In genomic region chr11:134139303-134139872, GRCh38 we compare ENCODE assay signal across 9 cellular contexts.
DNase-seq lines count a peak whose midpoint lies in the region; ATAC-seq and TF ChIP-seq lines count a peak whose summit lies in the region.
"Had no signal": no experiment of that assay in that cellular context is flagged by ENCODE, and none has a peak within 500 bp of the region (broad histone marks: within the 10 kb centered on the region; RNA-seq: fewer than 3 reads in every experiment).

No MANE protein-coding gene starts in this region.

- H4K91ac ChIP-seq in IMR-90 (ENCODE audit: insufficient read depth, low read depth, low read length) = no peak overlapping the region

- BruUV-seq in IMR-90 (replicated peaks; lab: Mats Ljungman, UMichigan) (no TSS peak), PC-9 (replicated peaks; lab: Mats Ljungman, UMichigan) (no TSS peak)

- H3K9me3 ChIP-seq in IMR-90 (ENCODE audit: control insufficient read depth, insufficient read depth, low read length) (no peaks in the 10 kb centered on the region), iPS-15b (ENCODE audit: control insufficient read depth, insufficient read depth, low read length) (peaks cover 8% of the 10 kb centered on the region), PC-9 (ENCODE audit: insufficient read depth, low read depth) (no peaks in the 10 kb centered on the region)

- H3K36me3 ChIP-seq in IMR-90 (ENCODE audit: control insufficient read depth, insufficient read depth, low read length) (peaks cover 6% of the 10 kb centered on the region), iPS-15b (ENCODE audit: control insufficient read depth, insufficient read depth, low read length) (peaks cover 3% of the 10 kb centered on the region), PC-9 (ENCODE audit: low read depth) (no peaks in the 10 kb centered on the region)

- H3K23ac ChIP-seq in IMR-90 (ENCODE audit: low read depth, low read length) = no peak overlapping the region

- no peak for DNase-seq in IMR-90
- DNase-seq in stimulated activated effector memory CD8-positive, alpha-beta T cell treated with anti-CD3 and anti-CD28 coated beads, Interleukin-12 subunit alpha, Interleukin-12 subunit beta, amount 100 ng/mL, for 72 hours (ENCODE audit: low spot score in 2 of 2) = no peak
- DNase-seq in activated T-cell treated with anti-CD3 and anti-CD28 coated beads, Interleukin-2, amount 50 U/mL, for 48 hours = no peak
- DNase-seq in DMS 273 treated with DMSO at 0.1 percent for 48 hours (lab: John Stamatoyannopoulos, UW) = no peak
- no peak for DNase-seq in PC-9

- H3K4me3 ChIP-seq in IMR-90 (ENCODE audit: insufficient read depth, low read depth, low read length) = no peak overlapping the region
- no peak overlapping the region for H3K4me3 ChIP-seq in iPS-15b (ENCODE audit: low read depth, low read length)
- H3K4me3 ChIP-seq in PC-9 = no peak overlapping the region

- H2BK20ac ChIP-seq in IMR-90 (ENCODE audit: low read depth, low read length) = no peak overlapping the region

- H3K27ac Mint-ChIP-seq in brain = peak overlapping the region; percentile 14 to 88 (median 60)
- H3K27ac Mint-ChIP-seq in stimulated activated effector memory CD8-positive, alpha-beta T cell treated with anti-CD3 and anti-CD28 coated beads, Interleukin-12 subunit alpha, Interleukin-12 subunit beta, amount 100 ng/mL, for 72 hours = peak overlapping the region; percentile 73

- no peak; the same call in 1 of the 2 replicates for ATAC-seq in IMR-90 (ENCODE audit: low read depth)
- no peak for ATAC-seq in stimulated activated effector memory CD8-positive, alpha-beta T cell treated with anti-CD3 and anti-CD28 coated beads, Interleukin-12 subunit alpha, Interleukin-12 subunit beta, amount 100 ng/mL, for 72 hours
- no peak for ATAC-seq in HG02970 (IDR thresholded peaks at IDR 0.05; ENCODE audit: low FRiP score, unreplicated experiment)

- H3K36me3 Mint-ChIP-seq in brain = peaks cover 69% of the 10 kb centered on the region
- peaks cover 8% of the 10 kb centered on the region for H3K36me3 Mint-ChIP-seq in stimulated activated effector memory CD8-positive, alpha-beta T cell treated with anti-CD3 and anti-CD28 coated beads, Interleukin-12 subunit alpha, Interleukin-12 subunit beta, amount 100 ng/mL, for 72 hours

- no peaks in the 10 kb centered on the region for H3K27me3 ChIP-seq in IMR-90 (ENCODE audit: control insufficient read depth, insufficient read depth, low read length)
- no peaks in the 10 kb centered on the region for H3K27me3 ChIP-seq in iPS-15b (ENCODE audit: control insufficient read depth, insufficient read depth, low read length)
- peaks cover 82% of the 10 kb centered on the region for H3K27me3 ChIP-seq in PC-9 (ENCODE audit: insufficient read depth, low read depth)

- H3K9me3 Mint-ChIP-seq in brain = peaks cover 6 to 23% (median 14%) of the 10 kb centered on the region in 5 experiments
- no peaks in the 10 kb centered on the region for H3K9me3 Mint-ChIP-seq in stimulated activated effector memory CD8-positive, alpha-beta T cell treated with anti-CD3 and anti-CD28 coated beads, Interleukin-12 subunit alpha, Interleukin-12 subunit beta, amount 100 ng/mL, for 72 hours
- H3K9me3 Mint-ChIP-seq: naive thymus-derived CD8-positive, alpha-beta T cell had no signal

- in situ Hi-C loops in IMR-90 (cut with MboI; ENCODE audit: low sequenced_read_pairs) = no loop called here

- H3K56ac ChIP-seq in IMR-90 (ENCODE audit: extremely low read depth, insufficient read depth, low read length) = no peak overlapping the region

- no peak overlapping the region for H3K4me3 Mint-ChIP-seq in brain
- no peak overlapping the region for H3K4me3 Mint-ChIP-seq in stimulated activated effector memory CD8-positive, alpha-beta T cell treated with anti-CD3 and anti-CD28 coated beads, Interleukin-12 subunit alpha, Interleukin-12 subunit beta, amount 100 ng/mL, for 72 hours
- H3K4me3 Mint-ChIP-seq: naive thymus-derived CD8-positive, alpha-beta T cell had no signal

- peak overlapping the region in 1 of 2 experiments; percentile 58; a peak in 1 of 4 replicates for H4K8ac ChIP-seq in IMR-90 (ENCODE audit: low read depth in 2 of 2, low read length in 2 of 2)

- intact Hi-C loops in IMR-90 (cut with micrococcal nuclease) = loop anchor here (1.0 kb wide), 2 partner anchors 89 to 212 kb away; no protein-coding TSS in a partner anchor
- intact Hi-C loops in PC-9 (cut with micrococcal nuclease; ENCODE audit: unreplicated experiment) = loop anchor here (2.0 kb wide), 1 partner anchor 89 kb away; no protein-coding TSS in a partner anchor

- dilution Hi-C loops in IMR-90 (cut with HindIII; ENCODE audit: low sequenced_read_pairs, unreplicated experiment) = no loop called here

- POLR2A ChIA-PET in IMR-90 (lab: Charles Lee; ENCODE audit: unreplicated experiment) = no interaction called here
- POLR2A ChIA-PET in PC-9 (lab: Charles Lee; ENCODE audit: unreplicated experiment) = no interaction called here

- peaks cover 2% of the 10 kb centered on the region for H3K27me3 Mint-ChIP-seq in brain
- H3K27me3 Mint-ChIP-seq: naive thymus-derived CD8-positive, alpha-beta T cell had no signal

- WGBS in IMR-90 (ENCODE audit: extremely low coverage in 2 of 2, insufficient read length in 1 of 2), 2 experiments = 90% methylated on average over 2 of the region's 12 CpGs; no CpG with 5 or more reads in 1 of the 2 experiments

- peaks cover 3 to 14% of the 10 kb centered on the region in 2 experiments; a peak in 3 of 4 replicates for H3K79me1 ChIP-seq in IMR-90 (ENCODE audit: low read depth in 1 of 2, low read length in 2 of 2)

- TF ChIP-seq POLR2A in IMR-90 (IDR thresholded peaks at IDR 0.05; ENCODE audit: low read depth, low read length) = no peak

- H3K4ac ChIP-seq in IMR-90 (ENCODE audit: low read depth, low read length) = no peak overlapping the region

- no peak overlapping the region for H2AK5ac ChIP-seq in IMR-90 (ENCODE audit: low read depth, low read length)

- no peak overlapping the region for H4K5ac ChIP-seq in IMR-90 (ENCODE audit: low read depth, low read length)

- no peaks in the 10 kb centered on the region for H3K79me2 ChIP-seq in PC-9 (ENCODE audit: low read depth)

- TF ChIP-seq CTCF in IMR-90 (conservative IDR thresholded peaks at IDR 0.05; ENCODE audit: low read depth, low read length) = no peak
- TF ChIP-seq CTCF in brain (conservative IDR thresholded peaks at IDR 0.05) = no peak
- TF ChIP-seq CTCF in PC-9 (conservative IDR thresholded peaks at IDR 0.05) = no peak

- H2BK5ac ChIP-seq in IMR-90 (ENCODE audit: low read depth, low read length, poor library complexity, severe bottlenecking) = no peak overlapping the region

- H4K20me1 ChIP-seq in IMR-90 (ENCODE audit: insufficient read depth, low read length) = peaks cover 3% of the 10 kb centered on the region; the same call in 1 of the 2 replicates
- no peaks in the 10 kb centered on the region for H4K20me1 ChIP-seq in PC-9 (ENCODE audit: insufficient read depth)

- no peak overlapping the region for H2AK9ac ChIP-seq in IMR-90 (replicated peaks; ENCODE audit: low read depth, low read length, poor library complexity)

- no peak overlapping the region for H3K27ac ChIP-seq in IMR-90 (ENCODE audit: insufficient read depth, low read length)
- H3K27ac ChIP-seq in PC-9 = no peak overlapping the region

- CTCF ChIA-PET in IMR-90 (lab: Yijun Ruan, JAX) = interaction anchor here (1.0 to 1.5 kb wide), 2 partner anchors 88 to 89 kb away, joined by 3 to 6 read pairs; no protein-coding TSS in a partner anchor
- CTCF ChIA-PET in PC-9 (lab: Charles Lee) = no interaction called here

- no peak overlapping the region for H3K18ac ChIP-seq in IMR-90 (ENCODE audit: low read depth, low read length)

- no peaks in the 10 kb centered on the region for H3K9me1 ChIP-seq in IMR-90 (ENCODE audit: insufficient read depth, low read length)

- H3K9ac ChIP-seq in IMR-90 (ENCODE audit: low read depth, low read length) = no peak overlapping the region
- peak overlapping the region; percentile 12 for H3K9ac ChIP-seq in iPS-15b (ENCODE audit: low read depth, low read length)

- no peak overlapping the region for H3K14ac ChIP-seq in IMR-90 (replicated peaks; ENCODE audit: low read depth, low read length)

- H3K9me2 ChIP-seq in PC-9 (ENCODE audit: insufficient read depth) = no peaks in the 10 kb centered on the region

- no peaks in the 10 kb centered on the region for H3K4me1 ChIP-seq in IMR-90 (ENCODE audit: control insufficient read depth, insufficient read depth, low read length)
- peaks cover 3% of the 10 kb centered on the region for H3K4me1 ChIP-seq in iPS-15b (ENCODE audit: control insufficient read depth, insufficient read depth, low read length)
- no peaks in the 10 kb centered on the region for H3K4me1 ChIP-seq in PC-9 (replicated peaks; ENCODE audit: insufficient read depth)

- H2BK15ac ChIP-seq in IMR-90 (ENCODE audit: low read depth, low read length) = no peak overlapping the region

- H3K4me2 ChIP-seq in IMR-90 (ENCODE audit: low read depth, low read length) (peak overlapping the region; percentile 62; the same call in 1 of the 2 replicates), PC-9 (no peak overlapping the region)

- peaks cover 17% of the 10 kb centered on the region for H3K4me1 Mint-ChIP-seq in brain
- H3K4me1 Mint-ChIP-seq in stimulated activated effector memory CD8-positive, alpha-beta T cell treated with anti-CD3 and anti-CD28 coated beads, Interleukin-12 subunit alpha, Interleukin-12 subunit beta, amount 100 ng/mL, for 72 hours = peaks cover 18% of the 10 kb centered on the region

- no peak overlapping the region for H2BK120ac ChIP-seq in IMR-90 (ENCODE audit: low read depth, low read length)

- H2AFZ ChIP-seq in IMR-90 (replicated peaks; ENCODE audit: low read length, poor library complexity) (peak overlapping the region; percentile 65), PC-9 (no peak overlapping the region)

- TF ChIP-seq RAD21 in IMR-90 (IDR thresholded peaks at IDR 0.05; ENCODE audit: low read length) = no peak

- H3F3A ChIP-seq in PC-9 (ENCODE audit: insufficient read depth, low read depth) = no peaks in the 10 kb centered on the region

TF ChIP-seq in IMR-90, 13 proteins besides CTCF, POLR2A, EP300 and RAD21:
- TF ChIP-seq, protein P1, sequence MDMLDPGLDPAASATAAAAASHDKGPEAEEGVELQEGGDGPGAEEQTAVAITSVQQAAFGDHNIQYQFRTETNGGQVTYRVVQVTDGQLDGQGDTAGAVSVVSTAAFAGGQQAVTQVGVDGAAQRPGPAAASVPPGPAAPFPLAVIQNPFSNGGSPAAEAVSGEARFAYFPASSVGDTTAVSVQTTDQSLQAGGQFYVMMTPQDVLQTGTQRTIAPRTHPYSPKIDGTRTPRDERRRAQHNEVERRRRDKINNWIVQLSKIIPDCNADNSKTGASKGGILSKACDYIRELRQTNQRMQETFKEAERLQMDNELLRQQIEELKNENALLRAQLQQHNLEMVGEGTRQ (IDR thresholded peaks at IDR 0.05; ENCODE audit: low read depth, low read length) = no peak
- TF ChIP-seq FOS (IDR thresholded peaks at IDR 0.05; ENCODE audit: low read depth, low read length) = no peak
